8 cellular contexts compared by ENCODE assay signal in genomic region chr11:65083134-65083833, GRCh38. TPM values are rescaled to one million over a fixed set of nuclear protein-coding genes. Genes with fewer than 3 reads are reported as not detected.
DNase-seq lines count a peak whose midpoint lies in the region; ATAC-seq, FAIRE-seq and TF ChIP-seq lines count a peak whose summit lies in the region.

No MANE protein-coding gene starts in this region.

- no peaks in the 10 kb centered on the region for H3K27me3 ChIP-seq in iPS-20b (ENCODE audit: insufficient read depth, low read length)
- H3K27me3 ChIP-seq in thymus (ENCODE audit: control insufficient read depth, insufficient read depth) = no peaks in the 10 kb centered on the region

- H3K4me1 ChIP-seq in iPS-20b (ENCODE audit: insufficient read depth, low read length) (peaks cover 10% of the 10 kb centered on the region), thymus (ENCODE audit: control insufficient read depth, insufficient read depth, low read length) (peaks cover 14% of the 10 kb centered on the region)

- H3K9ac ChIP-seq in iPS-20b (ENCODE audit: low read depth, low read length) = peak overlapping the region; percentile 99

- POLR2A ChIA-PET in activated B cell treated with CpG ODN at 0.5 μM for 24 hours (lab: Charles Lee) = interaction anchor here (0.6 to 2.2 kb wide), 5 partner anchors 9 to 58 kb away, joined by 3 to 7 read pairs (median 4); partner anchors contain the start of genes SYVN1 and VPS51

- H3K36me3 Mint-ChIP-seq in activated B cell treated with CpG ODN at 0.5 μM for 24 hours (ENCODE audit: low read depth) = peaks cover 37% of the 10 kb centered on the region

- H3K27ac ChIP-seq in iPS-20b (ENCODE audit: low read length) = peak overlapping the region; percentile 75
- peak overlapping the region; percentile 49 for H3K27ac ChIP-seq in thymus (ENCODE audit: low read depth)

- no peak for TF ChIP-seq POLR2A in GM12891 (IDR thresholded peaks at IDR 0.05; ENCODE audit: low read depth, low read length)

- peaks cover 30% of the 10 kb centered on the region for H3K4me1 Mint-ChIP-seq in activated B cell treated with CpG ODN at 0.5 μM for 24 hours

- peak; percentile 20 for FAIRE-seq in GM12891 (lab: Jason Lieb, UNC)

- H3K9me3 ChIP-seq in iPS-20b (ENCODE audit: insufficient read depth, low read depth, low read length) (no peaks in the 10 kb centered on the region), thymus (ENCODE audit: control insufficient read depth) (no peaks in the 10 kb centered on the region)

- DNase-seq in GM12891 (ENCODE audit: insufficient read length, low spot score) (no peak), activated B cell treated with CpG ODN at 0.5 μM for 24 hours (no peak), OCI-M1 (lab: John Stamatoyannopoulos, UW) (no peak)
- no peak for DNase-seq in stimulated activated CD4-positive, alpha-beta T cell treated with anti-CD3 and anti-CD28 coated beads, Interleukin-12 subunit alpha, Interleukin-12 subunit beta, amount 100 ng/mL, for 4 hours
- DNase-seq in stimulated activated CD4-positive, alpha-beta T cell treated with anti-CD3 and anti-CD28 coated beads, Interleukin-4, amount 100 ng/mL, for 24 hours = no peak

- no peak for TF ChIP-seq CTCF in activated B cell treated with CpG ODN at 0.5 μM for 24 hours (IDR thresholded peaks at IDR 0.05)

- H3K36me3 ChIP-seq in iPS-20b (ENCODE audit: insufficient read depth, low read depth, low read length) (peaks cover 67% of the 10 kb centered on the region), thymus (ENCODE audit: control insufficient read depth, insufficient read depth) (peaks cover 47% of the 10 kb centered on the region)

- peak overlapping the region; percentile 94 for H3K27ac Mint-ChIP-seq in activated B cell treated with CpG ODN at 0.5 μM for 24 hours

- peak; percentile 17 for ATAC-seq in HG02759 (IDR thresholded peaks at IDR 0.05; ENCODE audit: unreplicated experiment)
- ATAC-seq in activated B cell treated with CpG ODN at 0.5 μM for 24 hours (ENCODE audit: low read depth) = no peak

- H3K9me3 Mint-ChIP-seq in activated B cell treated with CpG ODN at 0.5 μM for 24 hours = no peaks in the 10 kb centered on the region

- H3K27me3 Mint-ChIP-seq in activated B cell treated with CpG ODN at 0.5 μM for 24 hours = no peaks in the 10 kb centered on the region

- intact Hi-C loops in activated B cell treated with CpG ODN at 0.5 μM for 24 hours (cut with micrococcal nuclease) = no loop called here

- H3K4me3 Mint-ChIP-seq in activated B cell treated with CpG ODN at 0.5 μM for 24 hours = peak overlapping the region; percentile 93

- WGBS in thymus = 8% methylated on average over 13 of the region's 13 CpGs

- peak overlapping the region; percentile 97 for H3K4me3 ChIP-seq in iPS-20b (ENCODE audit: low read length)
- H3K4me3 ChIP-seq in thymus (ENCODE audit: low read length) = peak overlapping the region; percentile 98

- CTCF ChIA-PET in activated B cell treated with CpG ODN at 0.5 μM for 24 hours (lab: Charles Lee) = interaction anchor here (0.6 to 1.7 kb wide), 2 partner anchors 69 to 892 kb away, joined by 3 read pairs; partner anchors contain the start of gene ARL2

TF ChIP-seq in GM12891, 5 proteins besides CTCF, POLR2A, EP300 and RAD21:
- TF ChIP-seq POU2F2 (IDR thresholded peaks at IDR 0.05; ENCODE audit: low read depth, low read length) (no peak), POLR2AphosphoS5 (IDR thresholded peaks at IDR 0.05; ENCODE audit: low read depth, low read length) (no peak), TAF1 (IDR thresholded peaks at IDR 0.05; ENCODE audit: low read depth, low read length) (no peak), SPI1 (IDR thresholded peaks at IDR 0.05; ENCODE audit: low read depth, low read length) (no peak), PAX5 (IDR thresholded peaks at IDR 0.05; ENCODE audit: insufficient read depth, low read length, severe bottlenecking) (no peak)

RNA-seq across cellular contexts. Expression of gene CDCA5, which starts 0.6 kb away (rescaled TPM):
- polyA plus RNA-seq in GM12891 (2012; ENCODE audit: low read depth, missing spikeins) = 43.2 TPM
- total RNA-seq in activated B cell treated with CpG ODN at 0.5 μM for 24 hours = 2.6 and 3.4 TPM in 2 replicates
- polyA plus RNA-seq in thymus = 2.2 TPM

RNA-seq across cellular contexts. Expression of gene ZFPL1, which starts 0.7 kb away (rescaled TPM):
- 32.4 TPM for polyA plus RNA-seq in GM12891 (2012; ENCODE audit: low read depth, missing spikeins)
- 35.7 and 36.6 TPM in 2 replicates for total RNA-seq in activated B cell treated with CpG ODN at 0.5 μM for 24 hours
- polyA plus RNA-seq in thymus = 42.5 TPM

RNA-seq across cellular contexts. Expression of gene VPS51, which starts 12.7 kb away (rescaled TPM):
- 78.4 TPM for polyA plus RNA-seq in GM12891 (2012; ENCODE audit: low read depth, missing spikeins)
- total RNA-seq in activated B cell treated with CpG ODN at 0.5 μM for 24 hours = 224 and 243 TPM in 2 replicates
- 121 TPM for polyA plus RNA-seq in thymus

RNA-seq across cellular contexts. Expression of gene NAALADL1, which starts 24.9 kb away (rescaled TPM):
- polyA plus RNA-seq in GM12891 (2012; ENCODE audit: low read depth, missing spikeins) = 17.7 TPM
- total RNA-seq in activated B cell treated with CpG ODN at 0.5 μM for 24 hours = 11.3 and 13.4 TPM in 2 replicates
- polyA plus RNA-seq in thymus = 9.0 TPM

RNA-seq across cellular contexts. Expression of gene TM7SF2, which starts 28.4 kb away (rescaled TPM):
- 20.1 TPM for polyA plus RNA-seq in GM12891 (2012; ENCODE audit: low read depth, missing spikeins)
- 24.6 and 25.4 TPM in 2 replicates for total RNA-seq in activated B cell treated with CpG ODN at 0.5 μM for 24 hours
- polyA plus RNA-seq in thymus = 35.8 TPM
